ENCODE assay signal across 8 cellular contexts in genomic region chr21:41426656-41427311, GRCh38. TPM values are rescaled to one million over a fixed set of nuclear protein-coding genes. Genes with fewer than 3 reads are reported as not detected.
A peak's percentile ranks its signal among the peaks of the same experiment; 100 is the strongest.
DNase-seq lines count a peak whose midpoint lies in the region; ATAC-seq, FAIRE-seq and TF ChIP-seq lines count a peak whose summit lies in the region.

No MANE protein-coding gene starts in this region.

- no peak for TF ChIP-seq RAD21 in A549 (conservative IDR thresholded peaks at IDR 0.05 in 1 of 2, IDR thresholded peaks at IDR 0.05 in 1 of 2)

- WGBS in A549 (ENCODE audit: missing lambda C conversion rate) = 78% methylated on average over 35 of the region's 43 CpGs
- WGBS in lung, 2 donors = 17 to 21% methylated on average over 43 of the region's 43 CpGs

- TF ChIP-seq CTCF in A549 (IDR thresholded peaks at IDR 0.05) (no peak), HFF-Myc (IDR thresholded peaks at IDR 0.05; ENCODE audit: low read depth, low read length, missing control alignments) (no peak), bronchial epithelial cell (IDR thresholded peaks at IDR 0.05; ENCODE audit: insufficient read depth, low read length, severe bottlenecking) (no peak), lung (IDR thresholded peaks at IDR 0.05; ENCODE audit: control extremely low read depth, extremely low read depth) (no peak), upper lobe of right lung (IDR thresholded peaks at IDR 0.05) (no peak)

- H3K27ac ChIP-seq in A549 (peak overlapping the region in 1 of 2 experiments; percentile 71; a peak in 2 of 6 replicates), lung (ENCODE audit: low read depth in 1 of 2, low read length in 1 of 2) (peak overlapping the region in 1 of 2 donors; percentile 78), upper lobe of right lung (peak overlapping the region; percentile 71)

- H3K36me3 ChIP-seq in bronchial epithelial cell (ENCODE audit: control insufficient read depth, insufficient read depth, low read length) = no peaks in the 10 kb centered on the region
- H3K36me3 ChIP-seq in lung (ENCODE audit: control insufficient read depth in 2 of 2, insufficient read depth in 2 of 2, low read length in 2 of 2) = peaks cover 0 to 16% of the 10 kb centered on the region in 2 donors
- H3K36me3 ChIP-seq in upper lobe of right lung = peaks cover 20% of the 10 kb centered on the region

- POLR2A ChIA-PET in A549 (lab: Yijun Ruan, JAX) = no interaction called here

- intact Hi-C loops in upper lobe of right lung (cut with DNase I) = no loop called here

- no peak for TF ChIP-seq EP300 in A549 (IDR thresholded peaks at IDR 0.05)

- H3K27me3 ChIP-seq in bronchial epithelial cell (ENCODE audit: control insufficient read depth, insufficient read depth, low read length) (peaks cover 7% of the 10 kb centered on the region), lung (ENCODE audit: control insufficient read depth, insufficient read depth) (no peaks in the 10 kb centered on the region), upper lobe of right lung (no peaks in the 10 kb centered on the region)

- CTCF ChIA-PET in A549 (lab: Yijun Ruan, JAX) = interaction anchor here (1.2 kb wide), 1 partner anchor 143 kb away, joined by 3 read pairs; no protein-coding TSS in a partner anchor

- ATAC-seq in A549 = no peak
- no peak for ATAC-seq in lung (ENCODE audit: insufficient read depth, low FRiP score)
- peak; percentile 34 for ATAC-seq in upper lobe of right lung
- ATAC-seq in GM19324 (IDR thresholded peaks at IDR 0.05; ENCODE audit: low FRiP score, unreplicated experiment) = no peak

- H3K4me1 ChIP-seq in A549 (no peaks in the 10 kb centered on the region), lung (ENCODE audit: control insufficient read depth in 2 of 2, insufficient read depth in 2 of 2, low read length in 2 of 2) (peaks cover 0 to 8% of the 10 kb centered on the region in 2 donors), upper lobe of right lung (peaks cover 4% of the 10 kb centered on the region)

- H3K4me3 ChIP-seq in A549 (peak overlapping the region; percentile 49), HFF-Myc (replicated peaks; ENCODE audit: low read depth, low read length) (peak overlapping the region; percentile 41), bronchial epithelial cell (ENCODE audit: low read depth, low read length) (peak overlapping the region; percentile 53), lung (peak overlapping the region; percentile 54), upper lobe of right lung (peak overlapping the region; percentile 59)

- no peak for TF ChIP-seq POLR2A in A549 (IDR thresholded peaks at IDR 0.05; ENCODE audit: low read length)

- H3K9me3 ChIP-seq in A549 = no peaks in the 10 kb centered on the region
- H3K9me3 ChIP-seq in lung (ENCODE audit: control insufficient read depth in 2 of 2, insufficient read depth in 1 of 2, low read length in 1 of 2) = no peaks in the 10 kb centered on the region
- H3K9me3 ChIP-seq in upper lobe of right lung = no peaks in the 10 kb centered on the region

- peak overlapping the region; percentile 84 for H3K4me2 ChIP-seq in A549

- FAIRE-seq in A549 (lab: Jason Lieb, UNC) (no peak), bronchial epithelial cell (lab: Jason Lieb, UNC) (no peak)

- DNase-seq in A549 (ENCODE audit: low read depth in 1 of 2, low spot score in 1 of 2) (no peak), HFF-Myc (ENCODE audit: extremely low read depth, low read depth) (no peak), bronchial epithelial cell (ENCODE audit: low read depth) (no peak), lung (ENCODE audit: low spot score) (no peak), upper lobe of right lung (no peak), glomerular visceral epithelial cell (ENCODE audit: extremely low spot score) (no peak), COR-L47 (lab: John Stamatoyannopoulos, UW) (no peak)

TF ChIP-seq in A549, 52 proteins besides CTCF, POLR2A, EP300 and RAD21:
- TF ChIP-seq SREBF2 (IDR thresholded peaks at IDR 0.05) (no peak), HDAC2 (IDR thresholded peaks at IDR 0.05) (no peak), FOSB (CRISPR knock-in tag; IDR thresholded peaks at IDR 0.05) (no peak), CBX8 (IDR thresholded peaks at IDR 0.05) (no peak), FOSL2 (IDR thresholded peaks at IDR 0.05) (no peak), FOSL2 (CRISPR knock-in tag; IDR thresholded peaks at IDR 0.05) (no peak), RARB (CRISPR knock-in tag; IDR thresholded peaks at IDR 0.05) (no peak), KDM1A (IDR thresholded peaks at IDR 0.05; ENCODE audit: low read depth) (no peak), RCOR1 (IDR thresholded peaks at IDR 0.05; ENCODE audit: low read depth, low read length) (no peak), HES2 (IDR thresholded peaks at IDR 0.05) (no peak), EHMT2 (IDR thresholded peaks at IDR 0.05; ENCODE audit: low read depth) (no peak), RNF2 (IDR thresholded peaks at IDR 0.05; ENCODE audit: borderline replicate concordance, low read depth) (no peak), NPAS2 (CRISPR knock-in tag; IDR thresholded peaks at IDR 0.05; ENCODE audit: borderline replicate concordance) (no peak), TFCP2L1 (CRISPR knock-in tag; IDR thresholded peaks at IDR 0.05) (no peak), EHF (CRISPR knock-in tag; IDR thresholded peaks at IDR 0.05) (no peak), CEBPB (IDR thresholded peaks at IDR 0.05) (no peak), TP53 (CRISPR knock-in tag; IDR thresholded peaks at IDR 0.05) (no peak), REST (IDR thresholded peaks at IDR 0.05) (no peak), GATA3 (IDR thresholded peaks at IDR 0.05; ENCODE audit: borderline replicate concordance) (no peak), PBX3 (IDR thresholded peaks at IDR 0.05) (no peak)
TF ChIP-seq in A549: peak in this region for 0.

RNA-seq across cellular contexts. Expression of gene MX1, which starts 0.7 kb away (rescaled TPM):
- polyA plus RNA-seq in A549 (2011; rRNA removed) (0.78 and 0.96 TPM in 2 replicates), A549 (2017; fragmentation: RNase III; extraction: RNeasy Plus Mini Kit Qiagen cat#74134 plus additional on column Dnase treatment) (0.58 to 0.78 TPM (median 0.67 TPM) in 3 replicates), lung (10 to 100 TPM; 18.9 to 43.5 TPM)
- polyA plus RNA-seq in A549 (2012; cell fraction: cytosol; rRNA removed) = 0.17 and 0.30 TPM in 2 replicates
- 0.65 and 1.4 TPM in 2 replicates for polyA plus RNA-seq in A549 (2012; cell fraction: nucleus; rRNA removed)
- polyA minus RNA-seq in A549 (2011; rRNA and poly(A)+ RNA removed) = 1.4 and 2.3 TPM in 2 replicates
- total RNA-seq in bronchial epithelial cell (2.2 and 2.4 TPM in 2 replicates), lung (10 to 100 TPM; 22.7 to 39.9 TPM), upper lobe of right lung (142 TPM)
